Comparison of ENCODE assay signal across 1 cellular context in the genomic region with DNA sequence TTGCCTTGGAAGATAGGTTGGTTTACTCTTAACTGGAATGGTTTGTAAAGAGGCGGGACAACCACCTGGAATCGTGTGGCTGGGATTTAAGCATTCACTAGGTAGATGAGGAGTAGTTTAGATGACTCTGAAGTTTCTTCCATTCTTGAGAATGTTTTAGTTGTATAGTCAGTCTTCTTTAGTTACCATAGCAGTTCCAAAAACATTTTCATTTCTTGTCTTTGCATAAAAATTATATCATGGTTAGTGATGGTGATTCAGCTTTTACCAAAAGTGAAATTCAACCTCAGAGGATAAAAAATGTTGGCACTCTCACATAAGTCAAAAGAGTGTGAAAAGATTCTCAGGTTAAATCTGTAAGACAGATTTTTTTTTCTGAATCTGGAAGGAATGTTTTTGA.
TF ChIP-seq lines count a peak whose summit lies in the region.

No MANE protein-coding gene starts in this region.

TF ChIP-seq in SK-N-SH treated with all-trans-retinoic acid at 6 μM for 48 hours, 23 proteins besides CTCF, POLR2A, EP300 and RAD21 (continued from another document):
- TF ChIP-seq OSR1 (CRISPR knock-in tag; IDR thresholded peaks at IDR 0.05) (no peak), RARB (CRISPR knock-in tag; IDR thresholded peaks at IDR 0.05) (no peak), ARNTL (CRISPR knock-in tag; IDR thresholded peaks at IDR 0.05; ENCODE audit: borderline replicate concordance, low read depth) (no peak), SNAI2 (CRISPR knock-in tag; IDR thresholded peaks at IDR 0.05) (no peak)
